In genomic region chr11:17864478-17864941, GRCh38 we compare ENCODE assay signal across 9 cellular contexts.
A peak's percentile ranks its signal among the peaks of the same experiment; 100 is the strongest.
DNase-seq lines count a peak whose midpoint lies in the region; ATAC-seq and TF ChIP-seq lines count a peak whose summit lies in the region.
"Had no signal": no experiment of that assay in that cellular context is flagged by ENCODE, and none has a peak within 500 bp of the region (broad histone marks: within the 10 kb centered on the region; RNA-seq: fewer than 3 reads in every experiment).

No MANE protein-coding gene starts in this region.

- H3K27ac ChIP-seq in CD4-positive, CD25-positive, alpha-beta regulatory T cell (ENCODE audit: insufficient read depth, low read length, poor library complexity, severe bottlenecking): no peak overlapping the region
- no peak overlapping the region for H3K27ac ChIP-seq in RWPE1

- H3K4me3 Mint-ChIP-seq in CD4-positive, CD25-positive, alpha-beta regulatory T cell: no peak overlapping the region
- H3K4me3 Mint-ChIP-seq: IgD-negative memory B cell had no signal

- CTCF ChIA-PET in RWPE1 (lab: Yijun Ruan, JAX): interaction anchor here (0.5 to 1.4 kb wide), 13 partner anchors 8 to 290 kb away, joined by 3 to 6 read pairs (median 4); no protein-coding TSS in a partner anchor

- peaks cover 0 to 9% (median 3%) of the 10 kb centered on the region in 4 donors for H3K4me1 Mint-ChIP-seq in CD4-positive, CD25-positive, alpha-beta regulatory T cell
- H3K4me1 Mint-ChIP-seq: IgD-negative memory B cell had no signal

- no peak overlapping the region for H3K4me3 ChIP-seq in CD4-positive, CD25-positive, alpha-beta regulatory T cell (ENCODE audit: low read depth, low read length)
- no peak overlapping the region for H3K4me3 ChIP-seq in kidney epithelial cell (ENCODE audit: low read depth, low read length)

- peak; percentile 75 for TF ChIP-seq CTCF in RWPE1 (conservative IDR thresholded peaks at IDR 0.05; ENCODE audit: low read depth)
- peak; percentile 72 for TF ChIP-seq CTCF in kidney epithelial cell (IDR thresholded peaks at IDR 0.05; ENCODE audit: insufficient read depth, low read length, poor library complexity, severe bottlenecking)

- no peaks in the 10 kb centered on the region for H3K4me1 ChIP-seq in CD4-positive, CD25-positive, alpha-beta regulatory T cell (ENCODE audit: control insufficient read depth, insufficient read depth, low read length, poor library complexity, severe bottlenecking)

- H3K27ac Mint-ChIP-seq in CD4-positive, CD25-positive, alpha-beta regulatory T cell: no peak overlapping the region
- H3K27ac Mint-ChIP-seq: IgD-negative memory B cell had no signal

- peaks cover 3 to 4% of the 10 kb centered on the region in 2 experiments for H3K9me3 ChIP-seq in CD4-positive, CD25-positive, alpha-beta regulatory T cell (ENCODE audit: control insufficient read depth in 2 of 2, low read length in 2 of 2)

- H3K36me3 ChIP-seq in CD4-positive, CD25-positive, alpha-beta regulatory T cell (ENCODE audit: control insufficient read depth, insufficient read depth, low read length): peaks cover 5% of the 10 kb centered on the region
- no peaks in the 10 kb centered on the region for H3K36me3 ChIP-seq in kidney epithelial cell (ENCODE audit: control insufficient read depth, insufficient read depth, low read length)

- peaks cover 0 to 5% (median 0%) of the 10 kb centered on the region in 7 donors for H3K9me3 Mint-ChIP-seq in CD4-positive, CD25-positive, alpha-beta regulatory T cell

- DNase-seq in CD4-positive, CD25-positive, alpha-beta regulatory T cell: peak in 2 of 3 donors; percentile 1 to 9
- DNase-seq in RWPE1 (ENCODE audit: low spot score) (peak; percentile 20), kidney epithelial cell (ENCODE audit: low read depth) (no peak), COR-L47 (lab: John Stamatoyannopoulos, UW) (no peak), RKO (ENCODE audit: low spot score) (no peak), NCI-H146 treated with DMSO at 0.1 percent for 48 hours (lab: John Stamatoyannopoulos, UW; ENCODE audit: unreplicated experiment) (no peak), MV-4-11 (lab: John Stamatoyannopoulos, UW) (no peak)

- H3K36me3 Mint-ChIP-seq in CD4-positive, CD25-positive, alpha-beta regulatory T cell: peaks cover 52% of the 10 kb centered on the region

- ATAC-seq in CD4-positive, CD25-positive, alpha-beta regulatory T cell (ENCODE audit: low read depth in 2 of 2): no peak
- peak; percentile 84 for ATAC-seq in GM19351 (IDR thresholded peaks at IDR 0.05; ENCODE audit: unreplicated experiment)

- no peaks in the 10 kb centered on the region for H3K27me3 ChIP-seq in CD4-positive, CD25-positive, alpha-beta regulatory T cell (ENCODE audit: control insufficient read depth, insufficient read depth, low read length)
- H3K27me3 ChIP-seq in kidney epithelial cell (ENCODE audit: control insufficient read depth, insufficient read depth, low read length): no peaks in the 10 kb centered on the region

- H3K27me3 Mint-ChIP-seq in CD4-positive, CD25-positive, alpha-beta regulatory T cell: no peaks in the 10 kb centered on the region
- H3K27me3 Mint-ChIP-seq: IgD-negative memory B cell had no signal

- POLR2A ChIA-PET in RWPE1 (lab: Yijun Ruan, JAX; ENCODE audit: low non-redundant PET): no interaction called here

Comparison
In these comparisons a context has a peak if more than half of its experiments do, and no peak if none do; other contexts are left out.
1. DNase-seq: peak in CD4-positive, CD25-positive, alpha-beta regulatory T cell (2 of 3) and RWPE1 (single experiment); none in kidney epithelial cell (single experiment), COR-L47 (single experiment), RKO (single experiment), NCI-H146 treated with DMSO at 0.1 percent for 48 hours (single experiment) and MV-4-11 (single experiment).